9 cellular contexts compared by ENCODE assay signal in genomic region chr12:75177997-75178396, GRCh38. TPM values are rescaled to one million over a fixed set of nuclear protein-coding genes. Genes with fewer than 3 reads are reported as not detected.
DNase-seq lines count a peak whose midpoint lies in the region; ATAC-seq and TF ChIP-seq lines count a peak whose summit lies in the region.
"Had no signal": no experiment of that assay in that cellular context is flagged by ENCODE, and none has a peak within 500 bp of the region (broad histone marks: within the 10 kb centered on the region; RNA-seq: fewer than 3 reads in every experiment).

No MANE protein-coding gene starts in this region.

- CTCF ChIA-PET in WTC11 (lab: Charles Lee): no interaction called here

- H3K36me3 Mint-ChIP-seq in WTC11 (no peaks in the 10 kb centered on the region), osteocyte (ENCODE audit: unreplicated experiment) (no peaks in the 10 kb centered on the region)

- no peak for ATAC-seq in WTC11

- H3K27ac Mint-ChIP-seq in WTC11: no peak overlapping the region
- no peak overlapping the region for H3K27ac Mint-ChIP-seq in osteocyte (ENCODE audit: unreplicated experiment)

- TF ChIP-seq CTCF in HFF-Myc (IDR thresholded peaks at IDR 0.05; ENCODE audit: low read depth, low read length, missing control alignments): no peak
- no peak for TF ChIP-seq CTCF in WTC11 (IDR thresholded peaks at IDR 0.05)
- TF ChIP-seq CTCF in osteocyte (IDR thresholded peaks at IDR 0.05): no peak

- H3K4me1 Mint-ChIP-seq in WTC11 (no peaks in the 10 kb centered on the region), osteocyte (ENCODE audit: unreplicated experiment) (peaks cover 4% of the 10 kb centered on the region)

- H3K9me3 Mint-ChIP-seq in WTC11: no peaks in the 10 kb centered on the region
- H3K9me3 Mint-ChIP-seq in osteocyte (ENCODE audit: unreplicated experiment): no peaks in the 10 kb centered on the region

- H3K4me3 Mint-ChIP-seq in WTC11 (no peak overlapping the region), osteocyte (ENCODE audit: unreplicated experiment) (no peak overlapping the region)

- DNase-seq in EL (peak; percentile 86), HFF-Myc (ENCODE audit: extremely low read depth, low read depth) (peak; percentile 72), NCI-H345 treated with DMSO at 0.1 percent for 48 hours (lab: John Stamatoyannopoulos, UW; ENCODE audit: unreplicated experiment) (peak; percentile 6), glomerular endothelial cell (ENCODE audit: extremely low read depth, low read depth, low spot score) (peak; percentile 16), WTC11 (ENCODE audit: low spot score) (no peak), NCI-H526 treated with DMSO at 0.1 percent for 48 hours (lab: John Stamatoyannopoulos, UW) (no peak), NK-92 (lab: John Stamatoyannopoulos, UW; ENCODE audit: unreplicated experiment) (no peak), osteocyte (ENCODE audit: extremely low spot score, unreplicated experiment) (no peak)

- no peaks in the 10 kb centered on the region for H3K27me3 Mint-ChIP-seq in WTC11 (ENCODE audit: low read depth)
- H3K27me3 Mint-ChIP-seq in osteocyte (ENCODE audit: unreplicated experiment): peaks cover 21% of the 10 kb centered on the region

- no peak overlapping the region for H3K4me3 ChIP-seq in HFF-Myc (replicated peaks; ENCODE audit: low read depth, low read length)
- H3K4me3 ChIP-seq: vagina had no signal

- POLR2A ChIA-PET in WTC11 (lab: Charles Lee): no interaction called here

TF ChIP-seq in WTC11, 78 proteins besides CTCF, POLR2A, EP300 and RAD21:
- TF ChIP-seq FOXJ3 (CRISPR knock-in tag; IDR thresholded peaks at IDR 0.05; ENCODE audit: borderline replicate concordance) (no peak), ZBTB43 (CRISPR knock-in tag; IDR thresholded peaks at IDR 0.05) (no peak), ZNF317 (CRISPR knock-in tag; IDR thresholded peaks at IDR 0.05; ENCODE audit: borderline replicate concordance, low read depth) (no peak), RELA (CRISPR knock-in tag; IDR thresholded peaks at IDR 0.05; ENCODE audit: borderline replicate concordance) (no peak), TEAD1 (CRISPR knock-in tag; IDR thresholded peaks at IDR 0.05) (no peak), JAZF1 (CRISPR knock-in tag; IDR thresholded peaks at IDR 0.05) (no peak), STAT6 (CRISPR knock-in tag; conservative IDR thresholded peaks at IDR 0.05; ENCODE audit: low read depth) (no peak), ZNF219 (CRISPR knock-in tag; IDR thresholded peaks at IDR 0.05; ENCODE audit: borderline replicate concordance) (no peak)

RNA-seq across cellular contexts. Expression of gene KCNC2, which starts 31.6 kb away (rescaled TPM):
- total RNA-seq in glomerular endothelial cell (not detected in 2 replicates), WTC11 (2021) (not detected in 3 replicates), osteocyte (not detected in 2 replicates)

Comparison
In these comparisons a context has a peak if more than half of its experiments do, and no peak if none do; other contexts are left out.
1. DNase-seq: peak in EL (single experiment), HFF-Myc (single experiment), NCI-H345 treated with DMSO at 0.1 percent for 48 hours (single experiment) and glomerular endothelial cell (single experiment); none in WTC11 (single experiment), NCI-H526 treated with DMSO at 0.1 percent for 48 hours (single experiment), NK-92 (single experiment) and osteocyte (single experiment).